In genomic region chr5:137728048-137728447, GRCh38 we compare ENCODE assay signal across 2 cellular contexts.
TF ChIP-seq lines count a peak whose summit lies in the region.

No MANE protein-coding gene starts in this region.

TF ChIP-seq in GM23338, 12 proteins besides CTCF, POLR2A, EP300 and RAD21:
- TF ChIP-seq STAT1 (IDR thresholded peaks at IDR 0.05; ENCODE audit: unreplicated experiment) (no peak), ZNF114 (CRISPR knock-in tag; IDR thresholded peaks at IDR 0.05) (no peak), POLR2AphosphoS5 (IDR thresholded peaks at IDR 0.05; ENCODE audit: low read depth) (no peak), ZNF462 (CRISPR knock-in tag; IDR thresholded peaks at IDR 0.05) (no peak), NANOG (IDR thresholded peaks at IDR 0.05; ENCODE audit: borderline replicate concordance) (no peak), EZH2phosphoT487 (IDR thresholded peaks at IDR 0.05; ENCODE audit: unreplicated experiment) (no peak), ZNF331 (CRISPR knock-in tag; IDR thresholded peaks at IDR 0.05; ENCODE audit: low read depth) (no peak), ETS1 (IDR thresholded peaks at IDR 0.05) (no peak), REST (IDR thresholded peaks at IDR 0.05; ENCODE audit: unreplicated experiment) (no peak), JUNB (IDR thresholded peaks at IDR 0.05; ENCODE audit: unreplicated experiment) (no peak), CREB1 (CRISPR knock-in tag; IDR thresholded peaks at IDR 0.05; ENCODE audit: low read depth) (no peak), EZH2 (IDR thresholded peaks at IDR 0.05; ENCODE audit: low read depth, unreplicated experiment) (no peak)

TF ChIP-seq in H1, 55 proteins besides CTCF, POLR2A, EP300 and RAD21:
- TF ChIP-seq USF2 (IDR thresholded peaks at IDR 0.05; ENCODE audit: low read length) (no peak), POLR2AphosphoS5 (IDR thresholded peaks at IDR 0.05; ENCODE audit: low read depth, low read length) (no peak), CBX5 (IDR thresholded peaks at IDR 0.05; ENCODE audit: low read depth, low read length) (no peak), CHD1 (IDR thresholded peaks at IDR 0.05; ENCODE audit: low read depth, low read length) (no peak), JUND (IDR thresholded peaks at IDR 0.05; ENCODE audit: low read length) (no peak), GABPA (IDR thresholded peaks at IDR 0.05; ENCODE audit: borderline replicate concordance, insufficient read depth, low read length) (no peak), CHD2 (IDR thresholded peaks at IDR 0.05; ENCODE audit: low read length) (no peak), TAF7 (optimal IDR thresholded peaks at IDR 0.05; ENCODE audit: borderline replicate concordance, low read depth, low read length) (no peak), GTF2F1 (IDR thresholded peaks at IDR 0.05; ENCODE audit: borderline replicate concordance, low read depth, low read length) (no peak), SIN3A (conservative IDR thresholded peaks at IDR 0.05 in 1 of 2, IDR thresholded peaks at IDR 0.05 in 1 of 2; ENCODE audit: low read depth in 1 of 2, low read length in 2 of 2) (no peak), KDM5A (IDR thresholded peaks at IDR 0.05; ENCODE audit: low read length) (no peak), MAX (IDR thresholded peaks at IDR 0.05) (no peak), SP2 (IDR thresholded peaks at IDR 0.05; ENCODE audit: low read length) (no peak), TAF1 (IDR thresholded peaks at IDR 0.05; ENCODE audit: low read depth, low read length) (no peak), CTBP2 (IDR thresholded peaks at IDR 0.05; ENCODE audit: borderline replicate concordance, insufficient read depth, insufficient read length, low read length) (no peak), SRF (IDR thresholded peaks at IDR 0.05; ENCODE audit: low read depth, low read length) (no peak), SP4 (IDR thresholded peaks at IDR 0.05; ENCODE audit: low read length) (no peak)
